In genomic region chr17:4790705-4791088, GRCh38 we compare ENCODE assay signal across 9 cellular contexts. TPM values are rescaled to one million over a fixed set of nuclear protein-coding genes. Genes with fewer than 3 reads are reported as not detected.
DNase-seq lines count a peak whose midpoint lies in the region; ATAC-seq and TF ChIP-seq lines count a peak whose summit lies in the region.
"Had no signal": no experiment of that assay in that cellular context is flagged by ENCODE, and none has a peak within 500 bp of the region (broad histone marks: within the 10 kb centered on the region; RNA-seq: fewer than 3 reads in every experiment).

No MANE protein-coding gene starts in this region.

- H3K4me3 Mint-ChIP-seq in nephron, result peak overlapping the region; percentile 86 to 93 (median 92)

- no peaks in the 10 kb centered on the region for H3K36me3 ChIP-seq in MG63

- peaks cover 29% of the 10 kb centered on the region for H3K4me1 Mint-ChIP-seq in nephron

- intact Hi-C loops in dorsolateral prefrontal cortex (cut with DNase I), result loop anchor here in 1 of 2 donors (2.0 kb wide), 1 partner anchor 42 kb away; the partner anchor contains the start of gene MINK1

- no peaks in the 10 kb centered on the region for H3K9me3 ChIP-seq in MG63

- no peaks in the 10 kb centered on the region for H3K36me3 Mint-ChIP-seq in nephron (ENCODE audit: low read depth)

- DNase-seq in AG10803 (ENCODE audit: low read depth) (no peak), MG63 (no peak), dorsolateral prefrontal cortex (no peak), NCI-H2171 (lab: John Stamatoyannopoulos, UW) (no peak)

- peak overlapping the region; percentile 79 to 99 (median 98) for H3K27ac ChIP-seq in dorsolateral prefrontal cortex

- no peaks in the 10 kb centered on the region for H3K9me3 Mint-ChIP-seq in nephron

- H3K4me3 ChIP-seq in AG10803 (ENCODE audit: low read length), result peak overlapping the region; percentile 71
- peak overlapping the region; percentile 52 for H3K4me3 ChIP-seq in MG63
- peak overlapping the region; percentile 51 to 92 (median 80) for H3K4me3 ChIP-seq in dorsolateral prefrontal cortex

- ATAC-seq in GM18868 (IDR thresholded peaks at IDR 0.05; ENCODE audit: unreplicated experiment), result no peak
- ATAC-seq in GM18907 (IDR thresholded peaks at IDR 0.05; ENCODE audit: unreplicated experiment), result no peak
- ATAC-seq in HG03025 (IDR thresholded peaks at IDR 0.05; ENCODE audit: low FRiP score, unreplicated experiment), result no peak

- H3K27me3 ChIP-seq in MG63 (no peaks in the 10 kb centered on the region), dorsolateral prefrontal cortex (peaks cover 0 to 2% (median 0%) of the 10 kb centered on the region in 45 donors)

- peak overlapping the region; percentile 70 to 93 (median 84) for H3K27ac Mint-ChIP-seq in nephron

- TF ChIP-seq CTCF in AG10803 (conservative IDR thresholded peaks at IDR 0.05; ENCODE audit: low read length) (no peak), dorsolateral prefrontal cortex (IDR thresholded peaks at IDR 0.05 in 54 of 56, conservative IDR thresholded peaks at IDR 0.05 in 2 of 56; ENCODE audit: low read depth in 1 of 56, partially characterized antibody in 56 of 56) (no peak), nephron (IDR thresholded peaks at IDR 0.05; ENCODE audit: unreplicated experiment in 3 of 3) (no peak)

- H3K27me3 Mint-ChIP-seq in nephron (ENCODE audit: low read depth), result peaks cover 10% of the 10 kb centered on the region

RNA-seq across cellular contexts. Expression of gene GLTPD2, which starts 1.9 kb away (rescaled TPM):
- not detected in 2 replicates for total RNA-seq in MG63 (2014; rRNA removed; shearing (Covaris generic); ENCODE audit: low replicate concordance)
- 1 to 10 TPM in 1 of 120 experiments, under 1 TPM in 28, not detected in 91; 0.47 to 1.2 (median 0.57) TPM for total RNA-seq in dorsolateral prefrontal cortex
- total RNA-seq: foreskin keratinocyte had no signal

RNA-seq across cellular contexts. Expression of gene VMO1, which starts 4.5 kb away (rescaled TPM):
- total RNA-seq in MG63 (2014; rRNA removed; shearing (Covaris generic); ENCODE audit: low replicate concordance), result not detected in 2 replicates
- total RNA-seq in dorsolateral prefrontal cortex, result 1 to 10 TPM in 114 of 120 experiments, under 1 TPM in 4, not detected in 2; 0.64 to 8.1 (median 2.7) TPM

RNA-seq across cellular contexts. Expression of gene PSMB6, which starts 5.3 kb away (rescaled TPM):
- total RNA-seq in MG63 (2014; rRNA removed; shearing (Covaris generic); ENCODE audit: low replicate concordance), result 149 and 177 TPM in 2 replicates
- total RNA-seq in dorsolateral prefrontal cortex, result 100 to 1,000 TPM in 19 of 120 experiments, 10 to 100 TPM in 101; 56.6 to 114 (median 88.3) TPM

RNA-seq across cellular contexts. Expression of gene PLD2, which starts 16.3 kb away (rescaled TPM):
- 3.7 and 5.8 TPM in 2 replicates for total RNA-seq in MG63 (2014; rRNA removed; shearing (Covaris generic); ENCODE audit: low replicate concordance)
- total RNA-seq in dorsolateral prefrontal cortex, result 10 to 100 TPM; 15.8 to 64.8 (median 35.8) TPM
